In genomic region chr20:56393133-56393472, GRCh38 we compare ENCODE assay signal across 8 cellular contexts. TPM values are rescaled to one million over a fixed set of nuclear protein-coding genes. Genes with fewer than 3 reads are reported as not detected.
DNase-seq lines count a peak whose midpoint lies in the region; ATAC-seq and TF ChIP-seq lines count a peak whose summit lies in the region.

No MANE protein-coding gene starts in this region.

- ATAC-seq in Panc1 (no peak), HG03175 (IDR thresholded peaks at IDR 0.05; ENCODE audit: unreplicated experiment) (no peak)

- TF ChIP-seq CTCF in Panc1 (IDR thresholded peaks at IDR 0.05) (no peak), foreskin fibroblast (IDR thresholded peaks at IDR 0.05; ENCODE audit: low read depth, low read length) (no peak), smooth muscle cell (IDR thresholded peaks at IDR 0.05; ENCODE audit: borderline replicate concordance, insufficient read depth, poor library complexity, severe bottlenecking) (no peak)

- peaks cover 48% of the 10 kb centered on the region for H3K79me2 ChIP-seq in smooth muscle cell (ENCODE audit: low read depth)

- H3K4me3 ChIP-seq in Panc1 (ENCODE audit: low read depth in 2 of 2, low read length in 2 of 2), result peak overlapping the region; percentile 76 to 98
- peak overlapping the region; percentile 98 to 99 for H3K4me3 ChIP-seq in foreskin fibroblast (ENCODE audit: low read depth in 1 of 2, low read length in 2 of 2)
- peak overlapping the region; percentile 80 for H3K4me3 ChIP-seq in smooth muscle cell

- peaks cover 7% of the 10 kb centered on the region for H4K20me1 ChIP-seq in smooth muscle cell (ENCODE audit: low read depth)

- in situ Hi-C loops in Panc1 (cut with HindIII; ENCODE audit: low pct_unique_long_range_greater_than_20kb, low sequenced_read_pairs), result no loop called here

- peak overlapping the region; percentile 80 for H3K9ac ChIP-seq in smooth muscle cell (ENCODE audit: low read depth)

- peak; percentile 1 for DNase-seq in NCI-H446 treated with DMSO at 0.1 percent for 48 hours (lab: John Stamatoyannopoulos, UW)
- no peak for DNase-seq in NCI-H446 (lab: John Stamatoyannopoulos, UW)
- no peak for DNase-seq in Panc1 (ENCODE audit: low read depth, low spot score)
- DNase-seq in foreskin fibroblast, result no peak
- DNase-seq in smooth muscle cell (lab: John Stamatoyannopoulos, UW; ENCODE audit: unreplicated experiment), result no peak
- no peak for DNase-seq in head of caudate nucleus
- DNase-seq in kidney glomerular epithelial cell (lab: John Stamatoyannopoulos, UW), result no peak

- H3K9me3 ChIP-seq in Panc1 (ENCODE audit: control insufficient read depth, insufficient read depth, low read depth, low read length), result no peaks in the 10 kb centered on the region
- H3K9me3 ChIP-seq in smooth muscle cell (replicated peaks; ENCODE audit: low read depth), result no peaks in the 10 kb centered on the region

- H3K4me1 ChIP-seq in Panc1 (ENCODE audit: control insufficient read depth, insufficient read depth, low read length) (peaks cover 26% of the 10 kb centered on the region), smooth muscle cell (ENCODE audit: low read depth) (peaks cover 23% of the 10 kb centered on the region)

- peak overlapping the region; percentile 97 for H3K4me2 ChIP-seq in smooth muscle cell

- H3K27ac ChIP-seq in Panc1 (ENCODE audit: low read length), result peak overlapping the region; percentile 93
- H3K27ac ChIP-seq in smooth muscle cell (ENCODE audit: low read depth), result peak overlapping the region; percentile 86

- H3K36me3 ChIP-seq in Panc1 (ENCODE audit: control insufficient read depth, insufficient read depth, low read length) (peaks cover 31% of the 10 kb centered on the region), smooth muscle cell (ENCODE audit: low read depth) (peaks cover 18% of the 10 kb centered on the region)

- 17% methylated on average over 6 of the region's 6 CpGs for WGBS in smooth muscle cell (ENCODE audit: low lambda C conversion rate)

- peak overlapping the region; percentile 96 for H2AFZ ChIP-seq in smooth muscle cell (ENCODE audit: low read depth)

- H3K27me3 ChIP-seq in Panc1 (ENCODE audit: control insufficient read depth, insufficient read depth, low read length) (no peaks in the 10 kb centered on the region), smooth muscle cell (ENCODE audit: low read depth) (no peaks in the 10 kb centered on the region)

- POLR2A ChIA-PET in Panc1 (lab: Charles Lee), result no interaction called here

- intact Hi-C loops in Panc1 (cut with micrococcal nuclease; ENCODE audit: unreplicated experiment) (no loop called here), head of caudate nucleus (cut with DNase I) (loop anchor here (2.0 to 5.0 kb wide), 2 partner anchors 34 to 74 kb away; partner anchors contain the start of genes FAM210B and RTF2)

- H3F3A ChIP-seq in smooth muscle cell (ENCODE audit: low read depth), result peaks cover 4% of the 10 kb centered on the region

- CTCF ChIA-PET in Panc1 (lab: Charles Lee), result interaction anchor here (0.7 kb wide), 1 partner anchor 28 kb away, joined by 4 read pairs; no protein-coding TSS in a partner anchor

- no TSS peak for BruUV-seq in Panc1 (replicated peaks; lab: Mats Ljungman, UMichigan)

RNA-seq across cellular contexts. Expression of gene CSTF1, which starts 0.7 kb away (rescaled TPM):
- total RNA-seq in Panc1 (2021; ENCODE audit: unreplicated experiment), result 46.3 TPM
- polyA plus RNA-seq in Panc1 (2012; ENCODE audit: insufficient read length), result 39.7 TPM
- 38.5 and 52.4 TPM in 2 replicates for total RNA-seq in smooth muscle cell
- polyA plus RNA-seq in smooth muscle cell, result 21.6 and 27.8 TPM in 2 replicates

RNA-seq across cellular contexts. Expression of gene AURKA, which starts 1.1 kb away (rescaled TPM):
- total RNA-seq in Panc1 (2021; ENCODE audit: unreplicated experiment) (115 TPM), smooth muscle cell (9.2 and 12.7 TPM in 2 replicates)
- 41.1 TPM for polyA plus RNA-seq in Panc1 (2012; ENCODE audit: insufficient read length)
- 13.8 and 13.9 TPM in 2 replicates for polyA plus RNA-seq in smooth muscle cell

RNA-seq across cellular contexts. Expression of gene CASS4, which starts 19.0 kb away (rescaled TPM):
- total RNA-seq in Panc1 (2021; ENCODE audit: unreplicated experiment) (0.15 TPM), smooth muscle cell (0.22 TPM in 1 of 2 replicates, not detected in the other)
- polyA plus RNA-seq in Panc1 (2012; ENCODE audit: insufficient read length), result 0.15 TPM
- polyA plus RNA-seq in smooth muscle cell, result 0.07 and 0.34 TPM in 2 replicates

RNA-seq across cellular contexts. Expression of gene FAM210B, which starts 34.3 kb away (rescaled TPM):
- total RNA-seq in Panc1 (2021; ENCODE audit: unreplicated experiment) (10.8 TPM), smooth muscle cell (32.3 and 38.2 TPM in 2 replicates)
- polyA plus RNA-seq in Panc1 (2012; ENCODE audit: insufficient read length), result 13.7 TPM
- 32.0 and 43.7 TPM in 2 replicates for polyA plus RNA-seq in smooth muscle cell
